ENCODE assay signal across 10 cellular contexts in the genomic region with DNA sequence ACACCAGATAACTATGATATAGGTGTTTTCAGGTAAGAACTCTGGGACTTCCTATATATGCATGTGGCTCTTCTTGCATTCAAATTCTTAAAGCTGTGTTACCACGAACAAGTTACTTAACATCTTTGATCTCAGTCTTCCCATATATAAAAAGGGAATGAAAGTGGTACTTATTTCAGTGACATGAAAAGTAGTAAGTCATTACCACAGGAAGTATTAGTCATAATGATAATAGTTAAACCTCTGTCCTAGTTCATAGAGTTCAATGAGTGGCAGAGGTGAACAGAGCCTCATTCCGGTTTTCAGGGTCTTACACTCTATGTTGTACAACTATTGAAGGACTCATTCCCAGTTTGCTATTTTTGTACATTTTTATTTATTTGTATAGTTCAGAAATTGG.
A peak's percentile ranks its signal among the peaks of the same experiment; 100 is the strongest.
DNase-seq lines count a peak whose midpoint lies in the region; ATAC-seq and TF ChIP-seq lines count a peak whose summit lies in the region.
"Had no signal": no experiment of that assay in that cellular context is flagged by ENCODE, and none has a peak within 500 bp of the region (broad histone marks: within the 10 kb centered on the region; RNA-seq: fewer than 3 reads in every experiment).

No MANE protein-coding gene starts in this region.

- intact Hi-C loops in heart left ventricle (cut with DNase I) (no loop called here), lower leg skin (cut with DNase I; ENCODE audit: low total_unique reads) (no loop called here)

- H3K4me3 ChIP-seq in heart left ventricle, result no peak overlapping the region
- no peak overlapping the region for H3K4me3 ChIP-seq in lower leg skin (ENCODE audit: low read depth, poor library complexity, severe bottlenecking)

- no peaks in the 10 kb centered on the region for H3K9me3 ChIP-seq in heart left ventricle

- no peak overlapping the region for H3K27ac ChIP-seq in heart left ventricle

- no peaks in the 10 kb centered on the region for H3K36me3 ChIP-seq in heart left ventricle

- TF ChIP-seq CTCF in heart left ventricle (IDR thresholded peaks at IDR 0.05), result no peak
- no peak for TF ChIP-seq CTCF in lower leg skin (IDR thresholded peaks at IDR 0.05)

- DNase-seq in NOMO-1 treated with dmso at 0.1 percent for 144 hours (lab: John Stamatoyannopoulos, UW; ENCODE audit: unreplicated experiment), result peak; percentile 53
- DNase-seq in stimulated activated CD4-positive, alpha-beta T cell treated with anti-CD3 and anti-CD28 coated beads, Interleukin-15, amount 100 ng/mL, for 24 hours, result no peak
- no peak for DNase-seq in heart left ventricle
- DNase-seq in lower leg skin (ENCODE audit: low spot score in 2 of 2), result no peak
- DNase-seq: amniotic stem cell, NCI-H1694 treated with DMSO at 0.1 percent for 48 hours had no signal

- H3K4me1 ChIP-seq in heart left ventricle, result no peaks in the 10 kb centered on the region

- WGBS in heart left ventricle, 4 donors, result 61 to 79% (median 75%) methylated on average over 2 of the region's 2 CpGs
- WGBS in lower leg skin, 2 donors, result 66 to 77% methylated on average over 2 of the region's 2 CpGs

- ATAC-seq in GM18520 (IDR thresholded peaks at IDR 0.05; ENCODE audit: unreplicated experiment) (peak; percentile 79), GM21526 (IDR thresholded peaks at IDR 0.05; ENCODE audit: low FRiP score, unreplicated experiment) (peak; percentile 88), HG03103 (IDR thresholded peaks at IDR 0.05; ENCODE audit: low read depth, unreplicated experiment) (peak; percentile 82), heart left ventricle (no peak), HG03045 (IDR thresholded peaks at IDR 0.05; ENCODE audit: unreplicated experiment) (no peak)

- H3K27me3 ChIP-seq in heart left ventricle, result no peaks in the 10 kb centered on the region

- TF ChIP-seq POLR2A in heart left ventricle (IDR thresholded peaks at IDR 0.05) (no peak), lower leg skin (IDR thresholded peaks at IDR 0.05) (no peak)

Comparison
In these comparisons a context has a peak if more than half of its experiments do, and no peak if none do; other contexts are left out.
1. ATAC-seq: peak in GM18520 (single experiment), GM21526 (single experiment) and HG03103 (single experiment); none in heart left ventricle (0 of 4) and HG03045 (single experiment).